ENCODE assay signal across 8 cellular contexts in the genomic region with DNA sequence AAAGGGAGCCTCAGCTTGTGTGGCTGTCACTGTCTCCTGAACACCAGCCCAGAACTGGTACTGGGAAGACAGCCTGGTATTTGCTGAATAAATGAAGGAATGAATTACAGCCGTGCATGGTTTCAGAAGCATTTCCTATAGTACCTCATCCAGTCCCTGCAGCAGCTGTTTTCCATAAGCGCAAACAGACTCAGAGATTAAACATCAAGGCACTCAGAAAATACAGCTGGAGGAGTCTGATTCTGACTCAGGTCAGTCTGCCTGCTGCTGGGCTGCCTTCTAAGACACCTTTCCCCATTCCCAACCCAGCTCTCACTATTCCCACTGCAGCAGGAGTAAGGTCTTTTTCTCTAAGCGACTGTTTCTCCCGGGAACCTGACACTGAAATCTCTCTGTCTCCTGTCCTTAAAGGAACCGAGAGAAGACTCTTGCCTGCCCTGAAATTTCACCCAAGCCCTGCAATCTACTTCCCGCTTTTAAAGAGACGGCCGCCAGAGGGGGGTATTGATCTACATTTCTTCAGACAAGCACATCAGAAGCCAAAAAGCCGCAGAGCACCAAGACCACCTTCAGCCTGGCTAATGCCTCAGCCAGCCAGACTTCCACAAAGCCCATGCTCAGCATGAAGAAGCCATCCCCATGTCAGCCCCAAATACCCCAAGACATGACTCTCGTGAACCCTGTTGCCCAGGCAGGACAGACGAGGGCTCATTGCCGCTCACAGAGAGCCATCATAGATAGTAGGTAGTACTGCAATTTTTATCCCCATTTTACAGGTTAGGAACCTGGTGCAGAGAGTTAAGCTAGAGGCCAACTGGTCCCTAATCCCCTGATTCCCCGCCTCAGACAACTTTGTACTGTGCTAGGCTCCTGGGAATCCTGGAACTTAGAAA. TPM values are rescaled to one million over a fixed set of nuclear protein-coding genes. Genes with fewer than 3 reads are reported as not detected.
DNase-seq lines count a peak whose midpoint lies in the region; ATAC-seq and TF ChIP-seq lines count a peak whose summit lies in the region.

No MANE protein-coding gene starts in this region.

- H3K27me3 Mint-ChIP-seq in naive thymus-derived CD4-positive, alpha-beta T cell = peaks cover 3 to 16% (median 6%) of the 10 kb centered on the region in 5 donors

- H4K20me1 ChIP-seq in OCI-LY3 (ENCODE audit: insufficient read depth, low read length) = no peaks in the 10 kb centered on the region

- peaks cover 0 to 10% (median 0%) of the 10 kb centered on the region in 7 donors for H3K4me1 Mint-ChIP-seq in naive thymus-derived CD4-positive, alpha-beta T cell

- H3K4me1 ChIP-seq in OCI-LY3 (ENCODE audit: low read length) = peaks cover 8% of the 10 kb centered on the region
- no peaks in the 10 kb centered on the region for H3K4me1 ChIP-seq in naive thymus-derived CD4-positive, alpha-beta T cell (ENCODE audit: control insufficient read depth in 2 of 2, insufficient read depth in 2 of 2, low read length in 2 of 2)

- H2AFZ ChIP-seq in OCI-LY3 (ENCODE audit: low read depth, low read length) = no peak overlapping the region

- H3K9me3 Mint-ChIP-seq in naive thymus-derived CD4-positive, alpha-beta T cell = peaks cover 0 to 4% (median 0%) of the 10 kb centered on the region in 11 donors

- H3K4me3 ChIP-seq in OCI-LY3 (ENCODE audit: low read length) = no peak overlapping the region
- H3K4me3 ChIP-seq in naive thymus-derived CD4-positive, alpha-beta T cell (ENCODE audit: low read length) = no peak overlapping the region

- ATAC-seq in esophagus mucosa = peak; percentile 31
- ATAC-seq in naive thymus-derived CD4-positive, alpha-beta T cell = peak; percentile 65
- no peak for ATAC-seq in HG02840 (IDR thresholded peaks at IDR 0.05; ENCODE audit: low FRiP score, unreplicated experiment)

- CTCF ChIA-PET in naive thymus-derived CD4-positive, alpha-beta T cell (lab: Charles Lee) = interaction anchor here (1.3 to 2.0 kb wide), 5 partner anchors 24 to 532 kb away, joined by 3 to 7 read pairs (median 4); no protein-coding TSS in a partner anchor

- DNase-seq in GM04503 (ENCODE audit: low read depth) (peak; percentile 21), HK-2 (ENCODE audit: unreplicated experiment) (peak; percentile 55)
- peak; percentile 82 for DNase-seq in activated CD8-positive, alpha-beta memory T cell treated with anti-CD3 and anti-CD28 coated beads, Interleukin-2, amount 50 U/mL, for 48 hours
- DNase-seq in naive thymus-derived CD4-positive, alpha-beta T cell = peak; percentile 38 to 67 (median 64)
- peak; percentile 35 for DNase-seq in stimulated activated CD8-positive, alpha-beta memory T cell treated with anti-CD3 and anti-CD28 coated beads, Interleukin-7, amount 100 ng/mL, for 4 hours (ENCODE audit: low read depth in 2 of 2)

- H3K9me3 ChIP-seq in OCI-LY3 (ENCODE audit: insufficient read depth, low read length) = peaks cover 4% of the 10 kb centered on the region; the same call in 1 of the 2 replicates
- H3K9me3 ChIP-seq in naive thymus-derived CD4-positive, alpha-beta T cell (ENCODE audit: control insufficient read depth in 2 of 3, low read length in 3 of 3) = no peaks in the 10 kb centered on the region

- no peaks in the 10 kb centered on the region for H3K79me2 ChIP-seq in OCI-LY3 (ENCODE audit: low read length)

- no peak overlapping the region for H3K4me3 Mint-ChIP-seq in naive thymus-derived CD4-positive, alpha-beta T cell

- H3K9ac ChIP-seq in OCI-LY3 (ENCODE audit: low read length) = no peak overlapping the region

- POLR2A ChIA-PET in naive thymus-derived CD4-positive, alpha-beta T cell (lab: Charles Lee) = no interaction called here

- peak overlapping the region; percentile 21; the same call in 1 of the 2 replicates for H3K4me2 ChIP-seq in OCI-LY3 (ENCODE audit: low read length)

- peaks cover 0 to 4% (median 0%) of the 10 kb centered on the region in 5 donors for H3K36me3 Mint-ChIP-seq in naive thymus-derived CD4-positive, alpha-beta T cell

- TF ChIP-seq CTCF in OCI-LY3 (IDR thresholded peaks at IDR 0.05; ENCODE audit: low read depth, low read length) = peak; percentile 94

- H3K27ac ChIP-seq in OCI-LY3 (ENCODE audit: low read length) = no peak overlapping the region
- no peak overlapping the region for H3K27ac ChIP-seq in naive thymus-derived CD4-positive, alpha-beta T cell (ENCODE audit: low read depth, low read length)

- no peaks in the 10 kb centered on the region; the same call in 1 of the 2 replicates for H3K27me3 ChIP-seq in OCI-LY3 (ENCODE audit: low read depth, low read length)
- H3K27me3 ChIP-seq in naive thymus-derived CD4-positive, alpha-beta T cell (ENCODE audit: control insufficient read depth in 2 of 2, insufficient read depth in 2 of 2, low read length in 2 of 2) = no peaks in the 10 kb centered on the region

- no peaks in the 10 kb centered on the region for H3K36me3 ChIP-seq in OCI-LY3 (replicated peaks; ENCODE audit: low read depth, low read length)
- H3K36me3 ChIP-seq in naive thymus-derived CD4-positive, alpha-beta T cell (ENCODE audit: control insufficient read depth in 2 of 3, insufficient read depth in 3 of 3, low read length in 3 of 3) = no peaks in the 10 kb centered on the region

- H3K27ac Mint-ChIP-seq in naive thymus-derived CD4-positive, alpha-beta T cell = peak overlapping the region in 2 of 9 donors; percentile 6 to 43

- intact Hi-C loops in naive thymus-derived CD4-positive, alpha-beta T cell (cut with micrococcal nuclease) = loop anchor here (1.0 to 5.0 kb wide), 9 partner anchors 84 to 533 kb away; no protein-coding TSS in a partner anchor

RNA-seq across cellular contexts. Expression of a gene that starts 5.4 kb away (rescaled TPM):
- 0.16 TPM for total RNA-seq in esophagus mucosa
- total RNA-seq in naive thymus-derived CD4-positive, alpha-beta T cell = under 1 TPM in 2 of 5 experiments, not detected in 3; 0.13 to 0.29 TPM
- not detected for polyA plus RNA-seq in naive thymus-derived CD4-positive, alpha-beta T cell

Comparison
In these comparisons a context has a peak if more than half of its experiments do, and no peak if none do; other contexts are left out.
1. DNase-seq: peak in every context shown above with its lines; median percentile 82 in activated CD8-positive, alpha-beta memory T cell treated with anti-CD3 and anti-CD28 coated beads, Interleukin-2, amount 50 U/mL, for 48 hours; 64 in naive thymus-derived CD4-positive, alpha-beta T cell; 55 in HK-2; 35 in stimulated activated CD8-positive, alpha-beta memory T cell treated with anti-CD3 and anti-CD28 coated beads, Interleukin-7, amount 100 ng/mL, for 4 hours; 21 in GM04503.